ENCODE assay signal across 25 cellular contexts in genomic region chr11:33168605-33169240, GRCh38. TPM values are rescaled to one million over a fixed set of nuclear protein-coding genes. Genes with fewer than 3 reads are reported as not detected.
DNase-seq lines count a peak whose midpoint lies in the region; ATAC-seq, FAIRE-seq and TF ChIP-seq lines count a peak whose summit lies in the region.
"Had no signal": no experiment of that assay in that cellular context is flagged by ENCODE, and none has a peak within 500 bp of the region (broad histone marks: within the 10 kb centered on the region; RNA-seq: fewer than 3 reads in every experiment).

No MANE protein-coding gene starts in this region.

- no peaks in the 10 kb centered on the region for H3K36me3 Mint-ChIP-seq in chondrocyte (ENCODE audit: low read depth)
- H3K36me3 Mint-ChIP-seq in neural progenitor cell, result no peaks in the 10 kb centered on the region
- H3K36me3 Mint-ChIP-seq: CD14-positive monocyte; stimulated activated memory B cell treated with anti-CD40 and anti-IgM and Interleukin-4, amounts not matched to agents 10 μg/mL and 1 μg/mL and 100 μg/mL, for 72 hours had no signal

- no peaks in the 10 kb centered on the region for H3K27me3 ChIP-seq in hepatocyte
- no peaks in the 10 kb centered on the region for H3K27me3 ChIP-seq in tibial nerve
- H3K27me3 ChIP-seq in neural progenitor cell, result no peaks in the 10 kb centered on the region
- H3K27me3 ChIP-seq: transverse colon had no signal

- H3K27me3 Mint-ChIP-seq in chondrocyte (ENCODE audit: low read depth) (no peaks in the 10 kb centered on the region), neural progenitor cell (ENCODE audit: insufficient read depth, low read depth) (no peaks in the 10 kb centered on the region)
- H3K27me3 Mint-ChIP-seq: activated CD4-positive, alpha-beta memory T cell treated with anti-CD3 and anti-CD28 coated beads, Interleukin-2, amount 10 ng/mL, durations not matched to agents 7 days and 5 days; activated T-cell treated with anti-CD3 and anti-CD28 coated beads, Interleukin-2, amount 50 U/mL, for 24 hours; stimulated activated memory B cell treated with anti-CD40 and anti-IgM and Interleukin-4, amounts not matched to agents 10 μg/mL and 1 μg/mL and 100 μg/mL, for 72 hours had no signal

- no peaks in the 10 kb centered on the region for H3K36me3 ChIP-seq in hepatocyte (replicated peaks; ENCODE audit: insufficient read depth, low read depth)
- H3K36me3 ChIP-seq in tibial nerve, result no peaks in the 10 kb centered on the region
- no peaks in the 10 kb centered on the region for H3K36me3 ChIP-seq in kidney (ENCODE audit: control insufficient read depth in 1 of 2, insufficient read depth in 2 of 2, low read length in 2 of 2)
- H3K36me3 ChIP-seq in neural progenitor cell, result no peaks in the 10 kb centered on the region
- H3K36me3 ChIP-seq: transverse colon had no signal

- H3K27ac ChIP-seq in hepatocyte, result peak overlapping the region; percentile 26
- peak overlapping the region; percentile 32 to 73 (median 62) for H3K27ac ChIP-seq in tibial nerve
- no peak overlapping the region for H3K27ac ChIP-seq in kidney (ENCODE audit: low read depth in 2 of 2, low read length in 2 of 2)
- no peak overlapping the region for H3K27ac ChIP-seq in neural progenitor cell
- H3K27ac ChIP-seq: psoas muscle had no signal

- no peak overlapping the region for H2AFZ ChIP-seq in hepatocyte
- H2AFZ ChIP-seq in neural progenitor cell (replicated peaks), result no peak overlapping the region

- DNase-seq in Right ventricle myocardium superior (no peak), cardiac septum (ENCODE audit: low spot score) (no peak), astrocyte of the spinal cord (ENCODE audit: low read depth, low spot score) (peak; percentile 22), hepatocyte (ENCODE audit: low spot score) (no peak), tibial nerve (ENCODE audit: low spot score in 2 of 2) (no peak), kidney (no peak), chondrocyte (ENCODE audit: low spot score) (no peak), neural progenitor cell (ENCODE audit: low spot score) (no peak)
- DNase-seq: activated CD4-positive, alpha-beta memory T cell treated with anti-CD3 and anti-CD28 coated beads, Interleukin-2, amount 10 ng/mL, durations not matched to agents 7 days and 5 days; activated naive CD4-positive, alpha-beta T cell treated with anti-CD3 and anti-CD28 coated beads, Interleukin-2, amount 50 U/mL, for 16 hours; activated T-cell treated with anti-CD3 and anti-CD28 coated beads, Interleukin-2, amount 50 U/mL, for 24 hours; DMS153; erythroblast; GOT3; mesendoderm; NCI-H2029 treated with DMSO at 0.1 percent for 48 hours; NCI-H510A treated with DMSO at 0.1 percent for 48 hours; nephron progenitor cell; psoas muscle; SHP77 treated with DMSO at 0.1 percent for 48 hours; transverse colon had no signal

- no peaks in the 10 kb centered on the region for H3K4me1 Mint-ChIP-seq in chondrocyte (ENCODE audit: low read depth)
- H3K4me1 Mint-ChIP-seq in neural progenitor cell, result peaks cover 5% of the 10 kb centered on the region
- H3K4me1 Mint-ChIP-seq: nephron progenitor cell; stimulated activated memory B cell treated with anti-CD40 and anti-IgM and Interleukin-4, amounts not matched to agents 10 μg/mL and 1 μg/mL and 100 μg/mL, for 72 hours had no signal

- H3K9ac ChIP-seq in kidney (ENCODE audit: low read length in 2 of 2) (no peak overlapping the region), neural progenitor cell (no peak overlapping the region)

- FAIRE-seq in kidney (lab: Jason Lieb, UNC), result no peak
- FAIRE-seq: GM18507, keratinocyte had no signal

- in situ Hi-C loops in astrocyte of the spinal cord (cut with HindIII; ENCODE audit: low sequenced_read_pairs), result no loop called here

- H3K4me3 Mint-ChIP-seq in chondrocyte (ENCODE audit: unreplicated experiment) (no peak overlapping the region), neural progenitor cell (no peak overlapping the region)
- H3K4me3 Mint-ChIP-seq: activated CD4-positive, alpha-beta memory T cell treated with anti-CD3 and anti-CD28 coated beads, Interleukin-2, amount 10 ng/mL, durations not matched to agents 7 days and 5 days; activated T-cell treated with anti-CD3 and anti-CD28 coated beads, Interleukin-2, amount 50 U/mL, for 24 hours; CD14-positive monocyte; nephron progenitor cell; stimulated activated memory B cell treated with anti-CD40 and anti-IgM and Interleukin-4, amounts not matched to agents 10 μg/mL and 1 μg/mL and 100 μg/mL, for 72 hours had no signal

- TF ChIP-seq EP300 in tibial nerve (IDR thresholded peaks at IDR 0.05), result peak; percentile 58

- ATAC-seq in Right ventricle myocardium superior (ENCODE audit: poor library complexity), result peak; percentile 51
- ATAC-seq: psoas muscle; stimulated activated memory B cell treated with anti-CD40 and anti-IgM and Interleukin-4, amounts not matched to agents 10 μg/mL and 1 μg/mL and 100 μg/mL, for 72 hours had no signal

- no peak for TF ChIP-seq POLR2A in tibial nerve (IDR thresholded peaks at IDR 0.05)

- H3K4me2 ChIP-seq in hepatocyte (peak overlapping the region; percentile 15), neural progenitor cell (no peak overlapping the region)

- H3K9me3 Mint-ChIP-seq in chondrocyte (ENCODE audit: low read depth) (no peaks in the 10 kb centered on the region), neural progenitor cell (no peaks in the 10 kb centered on the region)
- H3K9me3 Mint-ChIP-seq: activated CD4-positive, alpha-beta memory T cell treated with anti-CD3 and anti-CD28 coated beads, Interleukin-2, amount 10 ng/mL, durations not matched to agents 7 days and 5 days; activated T-cell treated with anti-CD3 and anti-CD28 coated beads, Interleukin-2, amount 50 U/mL, for 24 hours; nephron progenitor cell; stimulated activated memory B cell treated with anti-CD40 and anti-IgM and Interleukin-4, amounts not matched to agents 10 μg/mL and 1 μg/mL and 100 μg/mL, for 72 hours had no signal

- H3K9me3 ChIP-seq in hepatocyte (ENCODE audit: low read depth) (no peaks in the 10 kb centered on the region), tibial nerve (no peaks in the 10 kb centered on the region), kidney (ENCODE audit: control insufficient read depth in 1 of 2, low read length in 2 of 2) (no peaks in the 10 kb centered on the region), neural progenitor cell (ENCODE audit: low read depth) (no peaks in the 10 kb centered on the region)
- H3K9me3 ChIP-seq: psoas muscle, transverse colon had no signal

- H3K27ac Mint-ChIP-seq in chondrocyte (ENCODE audit: unreplicated experiment) (no peak overlapping the region), neural progenitor cell (no peak overlapping the region)
- H3K27ac Mint-ChIP-seq: activated CD4-positive, alpha-beta memory T cell treated with anti-CD3 and anti-CD28 coated beads, Interleukin-2, amount 10 ng/mL, durations not matched to agents 7 days and 5 days; activated T-cell treated with anti-CD3 and anti-CD28 coated beads, Interleukin-2, amount 50 U/mL, for 24 hours; CD14-positive monocyte; nephron progenitor cell; stimulated activated memory B cell treated with anti-CD40 and anti-IgM and Interleukin-4, amounts not matched to agents 10 μg/mL and 1 μg/mL and 100 μg/mL, for 72 hours had no signal

- intact Hi-C loops in Right ventricle myocardium superior (cut with DNase I) (loop anchor here (5.0 to 10.0 kb wide), 3 partner anchors 89 to 526 kb away; partner anchors contain the start of gene HIPK3), cardiac septum (cut with DNase I) (loop anchor here (10.0 kb wide), 1 partner anchor 606 kb away; the partner anchor contains the start of gene FBXO3), kidney (cut with DNase I) (no loop called here)

- TF ChIP-seq CTCF in astrocyte of the spinal cord (IDR thresholded peaks at IDR 0.05; ENCODE audit: low read depth, low read length), result no peak
- no peak for TF ChIP-seq CTCF in hepatocyte (IDR thresholded peaks at IDR 0.05; ENCODE audit: poor library complexity)
- TF ChIP-seq CTCF in tibial nerve (IDR thresholded peaks at IDR 0.05), result no peak
- TF ChIP-seq CTCF in kidney (IDR thresholded peaks at IDR 0.05; ENCODE audit: borderline replicate concordance, extremely low read depth, insufficient read depth), result no peak
- no peak for TF ChIP-seq CTCF in chondrocyte (IDR thresholded peaks at IDR 0.05)
- no peak for TF ChIP-seq CTCF in neural progenitor cell (IDR thresholded peaks at IDR 0.05)

- H3K9me2 ChIP-seq in hepatocyte (replicated peaks; ENCODE audit: insufficient read depth), result no peaks in the 10 kb centered on the region

- 18% methylated on average over 4 of the region's 4 CpGs for WGBS in hepatocyte (ENCODE audit: low lambda C conversion rate, missing lambda C conversion rate)
- WGBS in tibial nerve, 2 donors, result 13 to 17% methylated on average over 4 of the region's 4 CpGs

- H3F3A ChIP-seq in neural progenitor cell (ENCODE audit: low read depth), result peaks cover 5% of the 10 kb centered on the region

- H4K20me1 ChIP-seq in hepatocyte (ENCODE audit: insufficient read depth, poor library complexity, severe bottlenecking) (no peaks in the 10 kb centered on the region), neural progenitor cell (ENCODE audit: low read depth) (no peaks in the 10 kb centered on the region)

- peaks cover 7% of the 10 kb centered on the region for H3K4me1 ChIP-seq in hepatocyte (ENCODE audit: insufficient read depth)
- peaks cover 0 to 40% (median 2%) of the 10 kb centered on the region in 4 donors for H3K4me1 ChIP-seq in tibial nerve
- H3K4me1 ChIP-seq in kidney (ENCODE audit: control insufficient read depth in 1 of 2, insufficient read depth in 1 of 2, low read depth in 1 of 2, low read length in 2 of 2), result no peaks in the 10 kb centered on the region
- no peaks in the 10 kb centered on the region for H3K4me1 ChIP-seq in neural progenitor cell

- no peaks in the 10 kb centered on the region for H3K79me2 ChIP-seq in hepatocyte
- H3K79me2 ChIP-seq in neural progenitor cell (ENCODE audit: low read depth), result peaks cover 6% of the 10 kb centered on the region

- H3K4me3 ChIP-seq in astrocyte of the spinal cord (ENCODE audit: low read depth, low read length) (no peak overlapping the region), hepatocyte (no peak overlapping the region), tibial nerve (no peak overlapping the region), kidney (ENCODE audit: low read length in 2 of 2) (no peak overlapping the region), neural progenitor cell (no peak overlapping the region)
- H3K4me3 ChIP-seq: psoas muscle, transverse colon had no signal

RNA-seq across cellular contexts. Expression of gene CSTF3, which starts 7.4 kb away (rescaled TPM):
- total RNA-seq in Right ventricle myocardium superior (9.6 TPM), cardiac septum (16.0 TPM), hepatocyte (33.0 TPM in 2 replicates), tibial nerve (10 to 100 TPM in 3 of 4 donors, 1 to 10 TPM in 1; 8.0 to 21.0 (median 12.5) TPM), kidney (28.5 TPM), chondrocyte (17.9 to 37.9 TPM (median 20.2 TPM) in 3 replicates), neural progenitor cell (ENCODE audit: low replicate concordance) (54.7 and 76.6 TPM in 2 replicates)
- polyA plus RNA-seq in hepatocyte (35.6 and 39.7 TPM in 2 replicates), kidney (ENCODE audit: insufficient read depth, low read depth, low replicate concordance) (26.1 TPM)

Comparison
In these comparisons a context has a peak if more than half of its experiments do, and no peak if none do; other contexts are left out.
1. H3K27ac ChIP-seq: peak in hepatocyte (single experiment) and tibial nerve (4 of 4); none in kidney (0 of 2) and neural progenitor cell (single experiment).